Comparison of ENCODE assay signal across 7 cellular contexts in the genomic region with DNA sequence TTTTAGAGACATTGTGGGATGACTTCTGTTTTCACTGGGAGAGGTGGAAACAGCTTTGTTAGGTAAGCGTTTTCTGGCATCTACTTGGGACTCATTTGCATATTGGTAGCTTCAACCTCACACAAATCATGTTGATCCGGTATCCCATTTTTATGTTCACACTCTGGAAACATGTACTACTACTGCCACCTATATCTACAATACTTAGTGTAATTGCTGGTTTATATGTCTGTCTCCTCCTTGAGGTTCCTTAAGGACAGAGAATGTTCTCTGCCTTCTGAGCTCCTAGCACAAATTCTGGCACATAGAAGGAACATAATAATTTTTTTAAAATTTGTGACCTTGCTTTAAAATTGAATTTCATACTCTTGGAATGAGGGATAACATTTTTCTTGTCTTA. TPM values are rescaled to one million over a fixed set of nuclear protein-coding genes. Genes with fewer than 3 reads are reported as not detected.
DNase-seq lines count a peak whose midpoint lies in the region; ATAC-seq and TF ChIP-seq lines count a peak whose summit lies in the region.
"Not testable (repeated sequence)": the region's sequence is repeated elsewhere in the genome, so short reads cannot be mapped to it uniquely, and the experiment has no call there.

No MANE protein-coding gene starts in this region.

- not testable (repeated sequence) for H3K4me1 Mint-ChIP-seq in HFFc6 (ENCODE audit: low read depth)

- H3K27ac Mint-ChIP-seq in HFFc6, result not testable (repeated sequence)

- not testable (repeated sequence) for H3K4me1 ChIP-seq in osteoblast (ENCODE audit: insufficient read depth, low read length)

- H3K27ac ChIP-seq in osteoblast (ENCODE audit: low read depth, low read length), result not testable (repeated sequence)

- not testable (repeated sequence) for H3K4me3 Mint-ChIP-seq in HFFc6

- H3K36me3 Mint-ChIP-seq in HFFc6 (ENCODE audit: low read depth), result not testable (repeated sequence)

- not testable (repeated sequence) for H4K20me1 ChIP-seq in osteoblast (ENCODE audit: insufficient read depth, low read length)

- DNase-seq in ELR (ENCODE audit: low read depth) (peak; percentile 4), SK-MEL-5 (ENCODE audit: low read depth, low spot score) (peak; percentile 26), cardiac fibroblast (ENCODE audit: low read depth in 2 of 2) (peak; percentile 10 to 14), fibroblast of the aortic adventitia (ENCODE audit: low read depth) (peak; percentile 4), osteoblast (ENCODE audit: insufficient read length, low spot score, missing footprints) (peak; percentile 25)
- DNase-seq in HFFc6, result not testable (repeated sequence)

- 0 out of 2 replicates have a peak, but pooled peaks have one; percentile 10 for TF ChIP-seq CTCF in HFFc6 (IDR thresholded peaks at IDR 0.05)
- not testable (repeated sequence) for TF ChIP-seq CTCF in cardiac fibroblast (IDR thresholded peaks at IDR 0.05; ENCODE audit: low read depth, low read length); fibroblast of the aortic adventitia (IDR thresholded peaks at IDR 0.05; ENCODE audit: insufficient read depth, low read length); osteoblast (IDR thresholded peaks at IDR 0.05; ENCODE audit: extremely low read depth, low read depth, low read length)

- in situ Hi-C loops in SK-MEL-5 (cut with HindIII; ENCODE audit: low pct_unique_long_range_greater_than_20kb, low sequenced_read_pairs), result not testable (repeated sequence)

- H3K79me2 ChIP-seq in osteoblast (ENCODE audit: insufficient read depth, low read length), result not testable (repeated sequence)

- not testable (repeated sequence) for H3K36me3 ChIP-seq in osteoblast (ENCODE audit: insufficient read depth, low read length)

- H3K27me3 ChIP-seq in osteoblast (ENCODE audit: insufficient read depth, low read length), result not testable (repeated sequence)

- not testable (repeated sequence) for H3K4me3 ChIP-seq in cardiac fibroblast (replicated peaks in 1 of 2; ENCODE audit: low read depth in 2 of 2, low read length in 2 of 2); fibroblast of the aortic adventitia (ENCODE audit: low read depth, low read length); osteoblast (ENCODE audit: insufficient read depth, low read length)

- H3K9me3 ChIP-seq in osteoblast (ENCODE audit: low read depth, low read length), result not testable (repeated sequence)

- not testable (repeated sequence) for H2AFZ ChIP-seq in osteoblast (ENCODE audit: low read length)

- H3K4me2 ChIP-seq in osteoblast (ENCODE audit: insufficient read depth, low read length), result not testable (repeated sequence)

- ATAC-seq in SK-N-SH treated with all-trans-retinoic acid at 6 μM for 48 hours, result peak; percentile 52; the same call in 2 of the 3 replicates

- peaks cover 10% of the 10 kb centered on the region for H3K27me3 Mint-ChIP-seq in HFFc6 (ENCODE audit: insufficient read depth)

- H3K9me3 Mint-ChIP-seq in HFFc6, result not testable (repeated sequence)

RNA-seq across cellular contexts. Expression of gene DPY19L1, which starts 28.1 kb away (rescaled TPM):
- total RNA-seq in HFFc6 (2021; fragmentation: NEBNext Ultra II Directional; extraction: Animal tissue kit (Norgen Biotek cat#: 25700)), result 10 to 100 TPM; 23.7 to 33.4 (median 30.2) TPM
- total RNA-seq in SK-MEL-5 (2014; rRNA removed; shearing (Covaris generic)), result 92.8 and 132 TPM in 2 replicates
- polyA plus RNA-seq in SK-MEL-5 (2015; cell fraction: cytosol; rRNA removed), result 107 and 135 TPM in 2 replicates
- 56.1 and 56.9 TPM in 2 replicates for polyA plus RNA-seq in SK-MEL-5 (2015; cell fraction: nucleus; rRNA removed)
- 20.2 and 55.2 TPM in 2 replicates for total RNA-seq in fibroblast of the aortic adventitia (ENCODE audit: low replicate concordance)
- 27.1 and 36.2 TPM in 2 replicates for total RNA-seq in osteoblast
